In genomic region chr5:14491505-14491904, GRCh38 we compare ENCODE assay signal across 13 cellular contexts.
DNase-seq lines count a peak whose midpoint lies in the region; ATAC-seq and TF ChIP-seq lines count a peak whose summit lies in the region.
"Had no signal": no experiment of that assay in that cellular context is flagged by ENCODE, and none has a peak within 500 bp of the region (broad histone marks: within the 10 kb centered on the region; RNA-seq: fewer than 3 reads in every experiment).

No MANE protein-coding gene starts in this region.

- H3K4me1 Mint-ChIP-seq in stimulated activated naive B cell treated with anti-CD40 and anti-IgM and Interleukin-4, amounts not matched to agents 10 μg/mL and 1 μg/mL and 100 μg/mL, for 72 hours: peaks cover 5 to 23% of the 10 kb centered on the region in 2 donors
- H3K4me1 Mint-ChIP-seq in natural killer cell: peaks cover 0 to 5% of the 10 kb centered on the region in 2 donors

- peak overlapping the region; percentile 45; the same call in 1 of the 2 replicates for H3K27ac ChIP-seq in HL-60 (replicated peaks)
- peak overlapping the region in 1 of 12 donors; percentile 70 for H3K27ac ChIP-seq in heart left ventricle
- H3K27ac ChIP-seq: SK-N-MC had no signal

- H3K9me3 Mint-ChIP-seq in stimulated activated naive B cell treated with anti-CD40 and anti-IgM and Interleukin-4, amounts not matched to agents 10 μg/mL and 1 μg/mL and 100 μg/mL, for 72 hours: no peaks in the 10 kb centered on the region
- no peaks in the 10 kb centered on the region for H3K9me3 Mint-ChIP-seq in natural killer cell
- H3K9me3 Mint-ChIP-seq: effector memory CD8-positive, alpha-beta T cell had no signal

- no peak overlapping the region for H3K9ac ChIP-seq in adipocyte (ENCODE audit: low read length)

- DNase-seq in HL-60 (ENCODE audit: low read depth in 1 of 2, low spot score in 1 of 2) (peak; percentile 37 to 59), adipocyte (ENCODE audit: low read depth) (peak; percentile 47), heart left ventricle (peak in 1 of 5 donors; percentile 55), HuH-7 (ENCODE audit: low spot score) (no peak), natural killer cell (no peak)
- DNase-seq in stimulated activated naive B cell treated with anti-CD40 and anti-IgM and Interleukin-4, amounts not matched to agents 10 μg/mL and 1 μg/mL and 100 μg/mL, for 72 hours: no peak
- no peak for DNase-seq in stimulated activated naive CD4-positive, alpha-beta T cell treated with Interleukin-2 at 50 U/mL for 16 hours (lab: John Stamatoyannopoulos, UW)
- DNase-seq: activated T-cell treated with anti-CD3 and anti-CD28 coated beads, Interleukin-2, amount 50 U/mL, for 4 hours; Calu3; effector memory CD8-positive, alpha-beta T cell; NCI-H1694; NCI-H526 treated with DMSO at 0.1 percent for 48 hours had no signal

- peak overlapping the region; percentile 56 for H3K27ac Mint-ChIP-seq in stimulated activated naive B cell treated with anti-CD40 and anti-IgM and Interleukin-4, amounts not matched to agents 10 μg/mL and 1 μg/mL and 100 μg/mL, for 72 hours
- H3K27ac Mint-ChIP-seq in natural killer cell: no peak overlapping the region
- H3K27ac Mint-ChIP-seq: effector memory CD8-positive, alpha-beta T cell had no signal

- ATAC-seq in heart left ventricle: peak; percentile 20 to 71 (median 51)
- no peak for ATAC-seq in stimulated activated naive B cell treated with anti-CD40 and anti-IgM and Interleukin-4, amounts not matched to agents 10 μg/mL and 1 μg/mL and 100 μg/mL, for 72 hours (replicated peaks)
- ATAC-seq in natural killer cell: no peak
- ATAC-seq: activated T-cell treated with anti-CD3 and anti-CD28 coated beads, Interleukin-2, amount 50 U/mL, for 4 hours; effector memory CD8-positive, alpha-beta T cell had no signal

- peaks cover 46 to 66% of the 10 kb centered on the region in 2 donors for H3K36me3 Mint-ChIP-seq in stimulated activated naive B cell treated with anti-CD40 and anti-IgM and Interleukin-4, amounts not matched to agents 10 μg/mL and 1 μg/mL and 100 μg/mL, for 72 hours
- H3K36me3 Mint-ChIP-seq in natural killer cell: peaks cover 14% of the 10 kb centered on the region

- H3K4me1 ChIP-seq in adipocyte (ENCODE audit: control insufficient read depth, insufficient read depth, low read length) (peaks cover 28% of the 10 kb centered on the region), heart left ventricle (peaks cover 0 to 36% (median 10%) of the 10 kb centered on the region in 12 donors)

- H3K27me3 ChIP-seq in HL-60 (ENCODE audit: insufficient read depth, poor library complexity, severe bottlenecking) (no peaks in the 10 kb centered on the region), adipocyte (replicated peaks; ENCODE audit: control insufficient read depth, insufficient read depth, low read length) (no peaks in the 10 kb centered on the region), heart left ventricle (no peaks in the 10 kb centered on the region)

- H3K9me3 ChIP-seq in adipocyte (ENCODE audit: control insufficient read depth, low read length) (no peaks in the 10 kb centered on the region), heart left ventricle (no peaks in the 10 kb centered on the region)

- H3K27me3 Mint-ChIP-seq in stimulated activated naive B cell treated with anti-CD40 and anti-IgM and Interleukin-4, amounts not matched to agents 10 μg/mL and 1 μg/mL and 100 μg/mL, for 72 hours: no peaks in the 10 kb centered on the region
- no peaks in the 10 kb centered on the region for H3K27me3 Mint-ChIP-seq in natural killer cell (ENCODE audit: low read depth in 2 of 2)
- H3K27me3 Mint-ChIP-seq: effector memory CD8-positive, alpha-beta T cell had no signal

- no peak overlapping the region for H3K4me3 ChIP-seq in HL-60 (replicated peaks; ENCODE audit: insufficient read depth, low read length)
- H3K4me3 ChIP-seq in adipocyte (ENCODE audit: low read length): no peak overlapping the region
- H3K4me3 ChIP-seq in heart left ventricle: no peak overlapping the region
- H3K4me3 ChIP-seq: SK-N-MC had no signal

- H3K36me3 ChIP-seq in adipocyte (ENCODE audit: control insufficient read depth, insufficient read depth, low read length, severe bottlenecking) (peaks cover 83% of the 10 kb centered on the region), heart left ventricle (peaks cover 0 to 98% (median 81%) of the 10 kb centered on the region in 9 donors)

- no peak for TF ChIP-seq CTCF in HL-60 (IDR thresholded peaks at IDR 0.05; ENCODE audit: insufficient read depth, low read length)
- no peak for TF ChIP-seq CTCF in heart left ventricle (IDR thresholded peaks at IDR 0.05)
- no peak for TF ChIP-seq CTCF in natural killer cell (IDR thresholded peaks at IDR 0.05)

- TF ChIP-seq POLR2A in heart left ventricle (IDR thresholded peaks at IDR 0.05): no peak

- intact Hi-C loops in heart left ventricle (cut with DNase I): no loop called here
- intact Hi-C loops in natural killer cell (cut with micrococcal nuclease): no loop called here

- 77 to 84% (median 83%) methylated on average over 9 to 10 of the region's 10 CpGs for WGBS in heart left ventricle, 4 donors

- H3K4me3 Mint-ChIP-seq in stimulated activated naive B cell treated with anti-CD40 and anti-IgM and Interleukin-4, amounts not matched to agents 10 μg/mL and 1 μg/mL and 100 μg/mL, for 72 hours: no peak overlapping the region
- H3K4me3 Mint-ChIP-seq in natural killer cell: no peak overlapping the region
- H3K4me3 Mint-ChIP-seq: activated T-cell treated with anti-CD3 and anti-CD28 coated beads, Interleukin-2, amount 50 U/mL, for 4 hours; effector memory CD8-positive, alpha-beta T cell had no signal

Comparison
In these comparisons a context has a peak if more than half of its experiments do, and no peak if none do; other contexts are left out.
1. DNase-seq: peak in HL-60 (2 of 2) and adipocyte (single experiment); none in stimulated activated naive B cell treated with anti-CD40 and anti-IgM and Interleukin-4, amounts not matched to agents 10 μg/mL and 1 μg/mL and 100 μg/mL, for 72 hours (single experiment), stimulated activated naive CD4-positive, alpha-beta T cell treated with Interleukin-2 at 50 U/mL for 16 hours (single experiment), HuH-7 (single experiment) and natural killer cell (single experiment).
2. ATAC-seq: peak in heart left ventricle (4 of 4); none in stimulated activated naive B cell treated with anti-CD40 and anti-IgM and Interleukin-4, amounts not matched to agents 10 μg/mL and 1 μg/mL and 100 μg/mL, for 72 hours (0 of 2) and natural killer cell (0 of 3).